ENCODE assay signal across 1 cellular context in genomic region chr2:216632952-216633615, GRCh38.
TF ChIP-seq lines count a peak whose summit lies in the region.

IGFBP2 (plus strand) TSS chr2:216633420; CDS start chr2:216633524, 104 bp downstream.

TF ChIP-seq in WTC11, 78 proteins besides CTCF, POLR2A, EP300 and RAD21 (continued from another document):
- TF ChIP-seq, protein P1, sequence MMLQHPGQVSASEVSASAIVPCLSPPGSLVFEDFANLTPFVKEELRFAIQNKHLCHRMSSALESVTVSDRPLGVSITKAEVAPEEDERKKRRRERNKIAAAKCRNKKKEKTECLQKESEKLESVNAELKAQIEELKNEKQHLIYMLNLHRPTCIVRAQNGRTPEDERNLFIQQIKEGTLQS (CRISPR knock-in tag; conservative IDR thresholded peaks at IDR 0.05) = no peak
- TF ChIP-seq AFF4 (CRISPR knock-in tag; IDR thresholded peaks at IDR 0.05; ENCODE audit: borderline replicate concordance) = no peak; the same call in 1 of the 2 replicates
- no peak for TF ChIP-seq ZSCAN18 (CRISPR knock-in tag; IDR thresholded peaks at IDR 0.05)
- peak; percentile 52; the same call in 1 of the 2 replicates for TF ChIP-seq MYBL2 (CRISPR knock-in tag; IDR thresholded peaks at IDR 0.05)
- no peak for TF ChIP-seq MXD4 (CRISPR knock-in tag; IDR thresholded peaks at IDR 0.05; ENCODE audit: borderline replicate concordance)
- no peak for TF ChIP-seq JAZF1 (CRISPR knock-in tag; IDR thresholded peaks at IDR 0.05)
- no peak for TF ChIP-seq GTF2I (CRISPR knock-in tag; conservative IDR thresholded peaks at IDR 0.05)
- peak; percentile 77 for TF ChIP-seq MAX (CRISPR knock-in tag; IDR thresholded peaks at IDR 0.05)
- peak; percentile 42; the same call in 1 of the 2 replicates for TF ChIP-seq HMGXB4 (CRISPR knock-in tag; IDR thresholded peaks at IDR 0.05)
- TF ChIP-seq ZNF425 (CRISPR knock-in tag; conservative IDR thresholded peaks at IDR 0.05) = no peak
- TF ChIP-seq FOXP1 (CRISPR knock-in tag; IDR thresholded peaks at IDR 0.05; ENCODE audit: borderline replicate concordance) = peak; percentile 60; the same call in 1 of the 2 replicates
- 0 out of 2 replicates have a peak, but pooled peaks have one; percentile 40 for TF ChIP-seq ETV6 (CRISPR knock-in tag; IDR thresholded peaks at IDR 0.05)
- TF ChIP-seq, protein P2, sequence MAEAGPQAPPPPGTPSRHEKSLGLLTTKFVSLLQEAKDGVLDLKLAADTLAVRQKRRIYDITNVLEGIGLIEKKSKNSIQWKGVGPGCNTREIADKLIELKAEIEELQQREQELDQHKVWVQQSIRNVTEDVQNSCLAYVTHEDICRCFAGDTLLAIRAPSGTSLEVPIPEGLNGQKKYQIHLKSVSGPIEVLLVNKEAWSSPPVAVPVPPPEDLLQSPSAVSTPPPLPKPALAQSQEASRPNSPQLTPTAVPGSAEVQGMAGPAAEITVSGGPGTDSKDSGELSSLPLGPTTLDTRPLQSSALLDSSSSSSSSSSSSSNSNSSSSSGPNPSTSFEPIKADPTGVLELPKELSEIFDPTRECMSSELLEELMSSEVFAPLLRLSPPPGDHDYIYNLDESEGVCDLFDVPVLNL (CRISPR knock-in tag; IDR thresholded peaks at IDR 0.05; ENCODE audit: borderline replicate concordance, low read depth) = no peak
- TF ChIP-seq, protein P3, sequence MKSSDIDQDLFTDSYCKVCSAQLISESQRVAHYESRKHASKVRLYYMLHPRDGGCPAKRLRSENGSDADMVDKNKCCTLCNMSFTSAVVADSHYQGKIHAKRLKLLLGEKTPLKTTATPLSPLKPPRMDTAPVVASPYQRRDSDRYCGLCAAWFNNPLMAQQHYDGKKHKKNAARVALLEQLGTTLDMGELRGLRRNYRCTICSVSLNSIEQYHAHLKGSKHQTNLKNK (CRISPR knock-in tag; IDR thresholded peaks at IDR 0.05) = no peak
- TF ChIP-seq, protein P4, sequence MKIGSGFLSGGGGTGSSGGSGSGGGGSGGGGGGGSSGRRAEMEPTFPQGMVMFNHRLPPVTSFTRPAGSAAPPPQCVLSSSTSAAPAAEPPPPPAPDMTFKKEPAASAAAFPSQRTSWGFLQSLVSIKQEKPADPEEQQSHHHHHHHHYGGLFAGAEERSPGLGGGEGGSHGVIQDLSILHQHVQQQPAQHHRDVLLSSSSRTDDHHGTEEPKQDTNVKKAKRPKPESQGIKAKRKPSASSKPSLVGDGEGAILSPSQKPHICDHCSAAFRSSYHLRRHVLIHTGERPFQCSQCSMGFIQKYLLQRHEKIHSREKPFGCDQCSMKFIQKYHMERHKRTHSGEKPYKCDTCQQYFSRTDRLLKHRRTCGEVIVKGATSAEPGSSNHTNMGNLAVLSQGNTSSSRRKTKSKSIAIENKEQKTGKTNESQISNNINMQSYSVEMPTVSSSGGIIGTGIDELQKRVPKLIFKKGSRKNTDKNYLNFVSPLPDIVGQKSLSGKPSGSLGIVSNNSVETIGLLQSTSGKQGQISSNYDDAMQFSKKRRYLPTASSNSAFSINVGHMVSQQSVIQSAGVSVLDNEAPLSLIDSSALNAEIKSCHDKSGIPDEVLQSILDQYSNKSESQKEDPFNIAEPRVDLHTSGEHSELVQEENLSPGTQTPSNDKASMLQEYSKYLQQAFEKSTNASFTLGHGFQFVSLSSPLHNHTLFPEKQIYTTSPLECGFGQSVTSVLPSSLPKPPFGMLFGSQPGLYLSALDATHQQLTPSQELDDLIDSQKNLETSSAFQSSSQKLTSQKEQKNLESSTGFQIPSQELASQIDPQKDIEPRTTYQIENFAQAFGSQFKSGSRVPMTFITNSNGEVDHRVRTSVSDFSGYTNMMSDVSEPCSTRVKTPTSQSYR (CRISPR knock-in tag; IDR thresholded peaks at IDR 0.05) = peak; percentile 34; the same call in 1 of the 2 replicates
- TF ChIP-seq SOX15 (CRISPR knock-in tag; IDR thresholded peaks at IDR 0.05) = no peak
- no peak for TF ChIP-seq CBFB (CRISPR knock-in tag; IDR thresholded peaks at IDR 0.05; ENCODE audit: low read depth)
- TF ChIP-seq, protein P5, sequence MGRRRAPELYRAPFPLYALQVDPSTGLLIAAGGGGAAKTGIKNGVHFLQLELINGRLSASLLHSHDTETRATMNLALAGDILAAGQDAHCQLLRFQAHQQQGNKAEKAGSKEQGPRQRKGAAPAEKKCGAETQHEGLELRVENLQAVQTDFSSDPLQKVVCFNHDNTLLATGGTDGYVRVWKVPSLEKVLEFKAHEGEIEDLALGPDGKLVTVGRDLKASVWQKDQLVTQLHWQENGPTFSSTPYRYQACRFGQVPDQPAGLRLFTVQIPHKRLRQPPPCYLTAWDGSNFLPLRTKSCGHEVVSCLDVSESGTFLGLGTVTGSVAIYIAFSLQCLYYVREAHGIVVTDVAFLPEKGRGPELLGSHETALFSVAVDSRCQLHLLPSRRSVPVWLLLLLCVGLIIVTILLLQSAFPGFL (CRISPR knock-in tag; IDR thresholded peaks at IDR 0.05; ENCODE audit: borderline replicate concordance) = no peak
- no peak for TF ChIP-seq MLX (CRISPR knock-in tag; IDR thresholded peaks at IDR 0.05)
